In the genomic region with DNA sequence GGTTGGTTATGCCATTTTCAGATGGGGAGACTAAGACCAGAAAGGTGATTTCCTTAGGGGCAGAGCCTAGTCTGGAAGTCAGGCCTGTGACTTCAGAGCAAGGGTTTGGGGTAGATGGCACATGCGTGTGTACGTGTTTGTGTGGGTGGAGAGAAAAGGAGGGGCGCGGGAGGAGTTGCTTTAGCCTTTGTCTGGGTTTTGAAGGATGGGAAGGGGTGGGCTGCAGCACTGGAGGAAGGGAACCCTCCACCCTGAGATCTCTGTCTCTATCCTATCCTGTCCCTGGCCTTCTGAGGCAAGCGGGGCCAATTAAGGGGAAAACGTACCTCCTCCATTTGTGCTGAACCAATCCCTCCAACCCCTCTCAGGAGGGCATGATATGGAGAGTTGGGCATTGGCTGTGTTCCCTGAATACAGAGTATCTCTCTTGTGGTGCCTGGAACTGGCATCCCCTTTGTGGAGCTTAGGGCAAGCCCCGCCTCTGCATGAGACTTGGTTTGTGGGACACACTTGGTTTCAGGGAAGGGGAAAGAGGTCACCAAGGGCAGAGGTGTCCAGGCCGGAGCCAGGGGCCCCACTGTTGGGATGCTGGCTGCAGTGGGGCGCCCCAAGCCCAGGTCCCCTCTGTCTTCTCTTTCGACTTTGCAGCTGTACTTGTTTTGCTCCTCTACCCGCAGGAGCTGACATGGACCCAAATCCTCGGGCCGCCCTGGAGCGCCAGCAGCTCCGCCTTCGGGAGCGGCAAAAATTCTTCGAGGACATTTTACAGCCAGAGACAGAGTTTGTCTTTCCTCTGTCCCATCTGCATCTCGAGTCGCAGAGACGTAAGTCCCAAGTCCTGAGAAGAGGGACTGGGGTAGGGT, we compare ENCODE assay signal across 8 cellular contexts. TPM values are rescaled to one million over a fixed set of nuclear protein-coding genes. Genes with fewer than 3 reads are reported as not detected.
DNase-seq lines count a peak whose midpoint lies in the region; ATAC-seq and TF ChIP-seq lines count a peak whose summit lies in the region.

A gene with protein sequence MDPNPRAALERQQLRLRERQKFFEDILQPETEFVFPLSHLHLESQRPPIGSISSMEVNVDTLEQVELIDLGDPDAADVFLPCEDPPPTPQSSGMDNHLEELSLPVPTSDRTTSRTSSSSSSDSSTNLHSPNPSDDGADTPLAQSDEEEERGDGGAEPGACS (plus strand): TSS at position 507 of the 863 bp plus-strand sequence. CDS start 179 bp downstream, at position 686.

- TF ChIP-seq CTCF in AG04450 (IDR thresholded peaks at IDR 0.05; ENCODE audit: low read depth, low read length) (no peak), RWPE1 (conservative IDR thresholded peaks at IDR 0.05; ENCODE audit: low read depth) (no peak), mesothelial cell of epicardium (IDR thresholded peaks at IDR 0.05; ENCODE audit: unreplicated experiment) (no peak), thyroid gland (IDR thresholded peaks at IDR 0.05) (no peak)

- peaks cover 12% of the 10 kb centered on the region for H3K4me1 Mint-ChIP-seq in mesothelial cell of epicardium

- H3K27me3 Mint-ChIP-seq in mesothelial cell of epicardium (ENCODE audit: low read depth) = peaks cover 45% of the 10 kb centered on the region

- H3K27ac ChIP-seq in AG04450 (ENCODE audit: low read depth, low read length) = no peak within 1 kb of the TSS
- peak within 1 kb of the TSS; percentile 74 for H3K27ac ChIP-seq in RWPE1
- peak within 1 kb of the TSS; percentile 70 to 90 (median 85) for H3K27ac ChIP-seq in thyroid gland

- CTCF ChIA-PET in AG04450 (lab: Charles Lee) = interaction anchor here (0.9 to 2.3 kb wide), 4 partner anchors 10 to 71 kb away, joined by 3 to 14 read pairs (median 6); no protein-coding TSS in a partner anchor
- CTCF ChIA-PET in RWPE1 (lab: Yijun Ruan, JAX) = interaction anchor here (0.7 to 2.4 kb wide), 6 partner anchors 29 to 364 kb away, joined by 3 to 14 read pairs (median 8); a partner anchor contains a TSS

- H3K27ac Mint-ChIP-seq in mesothelial cell of epicardium = peak within 1 kb of the TSS; percentile 47

- 95% methylated on average over 20 to 21 of the region's 21 CpGs for WGBS in thyroid gland, 2 donors

- peak within 1 kb of the TSS; percentile 79 for H3K4me3 Mint-ChIP-seq in mesothelial cell of epicardium

- POLR2A ChIA-PET in AG04450 (lab: Yijun Ruan, JAX) = interaction anchor here (1.5 kb wide), 1 partner anchor 45 kb away, joined by 4 read pairs; a partner anchor contains a TSS
- POLR2A ChIA-PET in RWPE1 (lab: Yijun Ruan, JAX; ENCODE audit: low non-redundant PET) = interaction anchor here (1.0 to 1.5 kb wide), 2 partner anchors 8 to 9 kb away, joined by 3 to 9 read pairs; a partner anchor contains a TSS

- H3K36me3 Mint-ChIP-seq in mesothelial cell of epicardium = peaks cover 5% of the 10 kb centered on the region

- no peaks in the 10 kb centered on the region for H3K9me3 Mint-ChIP-seq in mesothelial cell of epicardium

- intact Hi-C loops in thyroid gland (cut with DNase I) = no loop called here

- H3K9ac ChIP-seq in endocrine pancreas (ENCODE audit: control insufficient read depth, insufficient read depth, low read length) = peak within 1 kb of the TSS; percentile 76

- H3K27me3 ChIP-seq in AG04450 (ENCODE audit: control insufficient read depth, insufficient read depth, low read length) = no peaks in the 10 kb centered on the region
- H3K27me3 ChIP-seq in endocrine pancreas (ENCODE audit: control insufficient read depth, insufficient read depth, low read length) = no peaks in the 10 kb centered on the region
- H3K27me3 ChIP-seq in thyroid gland = no peaks in the 10 kb centered on the region

- ATAC-seq in HG03432 (IDR thresholded peaks at IDR 0.05; ENCODE audit: unreplicated experiment) (no peak), GM21423 (IDR thresholded peaks at IDR 0.05; ENCODE audit: unreplicated experiment) (no peak)

- no peak for TF ChIP-seq POLR2A in thyroid gland (IDR thresholded peaks at IDR 0.05)

- H3K36me3 ChIP-seq in endocrine pancreas (ENCODE audit: control insufficient read depth, insufficient read depth, low read length) (peaks cover 2% of the 10 kb centered on the region), thyroid gland (peaks cover 0 to 5% of the 10 kb centered on the region in 2 donors)

- H3K9me3 ChIP-seq in AG04450 (ENCODE audit: control insufficient read depth, insufficient read depth, low read length) (no peaks in the 10 kb centered on the region), endocrine pancreas (ENCODE audit: control insufficient read depth, low read length) (no peaks in the 10 kb centered on the region), thyroid gland (no peaks in the 10 kb centered on the region)

- H3K4me1 ChIP-seq in endocrine pancreas (ENCODE audit: control insufficient read depth, insufficient read depth, low read length) (no peaks in the 10 kb centered on the region), thyroid gland (peaks cover 0 to 10% of the 10 kb centered on the region in 2 donors)

- DNase-seq in AG04450 (ENCODE audit: low read depth, low spot score) (no peak), RWPE1 (ENCODE audit: low spot score) (no peak), mesothelial cell of epicardium (ENCODE audit: low spot score in 2 of 2, unreplicated experiment in 2 of 2) (no peak), thyroid gland (no peak), LoVo (ENCODE audit: low spot score) (no peak)

- peak within 1 kb of the TSS; percentile 70 for H3K4me3 ChIP-seq in AG04450 (ENCODE audit: low read depth, low read length)
- no peak within 1 kb of the TSS for H3K4me3 ChIP-seq in endocrine pancreas (ENCODE audit: control insufficient read depth, insufficient read depth, low read length)
- peak within 1 kb of the TSS in 2 of 3 donors; percentile 72 to 86 for H3K4me3 ChIP-seq in thyroid gland (replicated peaks in 1 of 3)

RNA-seq across cellular contexts. Expression of the gene that starts here (rescaled TPM):
- polyA plus RNA-seq in AG04450 (2011; rRNA removed) = 12.8 and 13.8 TPM in 2 replicates
- 7.3 and 7.8 TPM in 2 replicates for polyA minus RNA-seq in AG04450 (2011; rRNA and poly(A)+ RNA removed)
- total RNA-seq in mesothelial cell of epicardium (10.5 to 11.4 TPM (median 11.0 TPM) in 3 replicates), thyroid gland (10 to 100 TPM; 12.1 to 47.4 (median 20.9) TPM)
